ENCODE assay signal across 1 cellular context in the genomic region with DNA sequence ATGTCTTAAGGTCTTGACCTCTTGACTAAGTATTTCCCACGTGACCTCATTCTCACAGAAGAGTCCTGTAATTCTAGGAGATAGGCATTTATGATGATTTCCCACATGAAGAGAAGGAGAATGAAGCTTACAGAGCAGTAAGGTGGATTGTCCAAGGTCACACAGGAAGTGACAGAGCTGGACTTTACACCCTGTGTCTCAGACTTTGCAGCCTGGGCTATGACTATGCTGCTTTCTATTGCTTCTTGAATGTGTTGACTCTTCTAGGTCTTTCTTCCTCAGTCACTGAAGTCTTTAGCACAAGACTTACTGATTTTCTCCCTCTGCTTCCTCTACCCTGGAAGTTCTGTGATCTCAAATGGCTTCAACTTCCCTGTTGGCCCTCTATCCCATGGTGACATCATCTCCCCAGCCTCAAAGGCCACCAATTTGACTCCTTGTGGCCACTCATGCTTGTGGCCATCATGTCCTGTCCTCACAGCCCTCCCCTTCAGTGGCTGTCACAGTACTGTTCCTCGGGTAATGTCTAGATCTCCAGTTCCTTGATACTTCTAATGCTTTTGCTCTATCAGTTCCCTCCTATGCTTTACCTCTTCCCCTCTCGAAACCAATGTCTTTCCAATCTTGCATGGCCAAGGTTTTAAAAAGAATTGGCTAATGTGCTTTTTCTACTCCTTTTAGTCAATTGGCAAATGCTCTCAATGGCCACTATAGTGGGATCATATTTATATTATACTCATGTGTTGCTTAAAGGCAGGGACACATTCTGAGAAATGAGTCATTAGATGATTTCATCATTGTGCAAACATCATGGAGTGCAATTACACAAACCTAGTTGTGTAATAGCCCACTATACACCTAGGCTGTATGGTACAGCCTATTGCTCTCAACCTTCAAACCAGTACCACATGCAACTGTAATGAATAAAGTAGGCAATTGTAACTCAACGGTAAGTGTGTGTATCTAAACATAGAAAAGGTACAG.
TF ChIP-seq lines count a peak whose summit lies in the region.

No MANE protein-coding gene starts in this region.

TF ChIP-seq in IMR-90, 13 proteins besides CTCF, POLR2A, EP300 and RAD21 (continued from another document):
- no peak for TF ChIP-seq MAZ (IDR thresholded peaks at IDR 0.05; ENCODE audit: borderline replicate concordance, low read depth, low read length)
- TF ChIP-seq, protein P1, sequence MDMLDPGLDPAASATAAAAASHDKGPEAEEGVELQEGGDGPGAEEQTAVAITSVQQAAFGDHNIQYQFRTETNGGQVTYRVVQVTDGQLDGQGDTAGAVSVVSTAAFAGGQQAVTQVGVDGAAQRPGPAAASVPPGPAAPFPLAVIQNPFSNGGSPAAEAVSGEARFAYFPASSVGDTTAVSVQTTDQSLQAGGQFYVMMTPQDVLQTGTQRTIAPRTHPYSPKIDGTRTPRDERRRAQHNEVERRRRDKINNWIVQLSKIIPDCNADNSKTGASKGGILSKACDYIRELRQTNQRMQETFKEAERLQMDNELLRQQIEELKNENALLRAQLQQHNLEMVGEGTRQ (IDR thresholded peaks at IDR 0.05; ENCODE audit: low read depth, low read length), result no peak
- no peak for TF ChIP-seq NFE2L2 (IDR thresholded peaks at IDR 0.05; ENCODE audit: low read depth, low read length)
TF ChIP-seq in IMR-90: peak in this region for 3.
